ENCODE assay signal across 18 cellular contexts in the genomic region with DNA sequence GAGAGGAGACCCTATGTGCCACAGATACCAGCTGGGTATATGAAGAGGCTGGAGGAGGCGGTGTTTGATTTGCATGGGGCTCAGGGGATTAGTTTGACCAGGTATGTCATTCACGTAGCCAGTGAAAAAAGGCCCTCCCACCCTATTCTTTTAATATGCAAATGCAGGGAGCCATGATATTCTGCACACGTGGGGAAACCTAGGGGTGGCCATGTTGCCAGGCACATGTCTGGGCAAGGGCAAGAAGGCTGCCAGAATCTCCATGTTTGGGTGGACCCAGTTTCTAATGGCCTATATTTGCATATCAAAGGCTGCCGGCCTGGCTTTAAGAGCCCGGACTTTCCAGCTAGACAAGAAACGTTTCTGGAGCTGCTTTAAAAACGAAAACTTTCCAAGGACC.
A peak's percentile ranks its signal among the peaks of the same experiment; 100 is the strongest.
DNase-seq lines count a peak whose midpoint lies in the region; ATAC-seq and TF ChIP-seq lines count a peak whose summit lies in the region.
"Had no signal": no experiment of that assay in that cellular context is flagged by ENCODE, and none has a peak within 500 bp of the region (broad histone marks: within the 10 kb centered on the region; RNA-seq: fewer than 3 reads in every experiment).

No MANE protein-coding gene starts in this region.

- peaks cover 39% of the 10 kb centered on the region for H3K4me1 Mint-ChIP-seq in WTC11
- H3K4me1 Mint-ChIP-seq: CD8-positive, alpha-beta memory T cell had no signal

- peaks cover 18% of the 10 kb centered on the region for H3K36me3 Mint-ChIP-seq in WTC11

- H3K9me3 Mint-ChIP-seq in WTC11 = peaks cover 26% of the 10 kb centered on the region

- TF ChIP-seq CTCF in WTC11 (IDR thresholded peaks at IDR 0.05) = no peak
- TF ChIP-seq CTCF in gastroesophageal sphincter (IDR thresholded peaks at IDR 0.05) = no peak

- H3K27ac Mint-ChIP-seq in WTC11 = peak overlapping the region; percentile 67
- H3K27ac Mint-ChIP-seq: CD8-positive, alpha-beta memory T cell had no signal

- H3K4me3 Mint-ChIP-seq in WTC11 = peak overlapping the region; percentile 3
- H3K4me3 Mint-ChIP-seq: CD8-positive, alpha-beta memory T cell had no signal

- CTCF ChIA-PET in WTC11 (lab: Charles Lee) = no interaction called here

- POLR2A ChIA-PET in WTC11 (lab: Charles Lee) = interaction anchor here (0.5 to 1.5 kb wide), 4 partner anchors 10 to 264 kb away, joined by 3 to 6 read pairs (median 4); a partner anchor contains a TSS

- WGBS in gastroesophageal sphincter (ENCODE audit: low coverage in 1 of 2), 2 donors = 85 to 90% methylated on average over 5 to 7 of the region's 7 CpGs

- H3K27me3 Mint-ChIP-seq in WTC11 (ENCODE audit: low read depth) = no peaks in the 10 kb centered on the region

- no peak for TF ChIP-seq POLR2A in gastroesophageal sphincter (IDR thresholded peaks at IDR 0.05)

- ATAC-seq in WTC11 (peak; percentile 82), gastroesophageal sphincter (no peak)
- ATAC-seq: A549, PC-3 had no signal

- H3K27me3 ChIP-seq in iPS-20b (ENCODE audit: insufficient read depth, low read length) = no peaks in the 10 kb centered on the region
- H3K27me3 ChIP-seq in gastroesophageal sphincter = no peaks in the 10 kb centered on the region
- H3K27me3 ChIP-seq: BLaER1 treated with 17β-estradiol and CSF1 and Interleukin-3, amounts not matched to agents 10 nM and 100 nM; SJSA1 had no signal

- H3K9ac ChIP-seq in iPS-20b (ENCODE audit: low read depth, low read length) = peak overlapping the region; percentile 51; the same call in 1 of the 2 replicates
- H3K9ac ChIP-seq: BLaER1 treated with 17β-estradiol and CSF1 and Interleukin-3, amounts not matched to agents 10 nM and 100 nM; KMS-11 had no signal

- no peak for TF ChIP-seq EP300 in gastroesophageal sphincter (IDR thresholded peaks at IDR 0.05)

- H3K36me3 ChIP-seq in iPS-20b (ENCODE audit: insufficient read depth, low read depth, low read length) (no peaks in the 10 kb centered on the region), gastroesophageal sphincter (no peaks in the 10 kb centered on the region)
- H3K36me3 ChIP-seq: BLaER1 treated with 17β-estradiol and CSF1 and Interleukin-3, amounts not matched to agents 10 nM and 100 nM; SJSA1 had no signal

- DNase-seq in NCI-H748 (lab: John Stamatoyannopoulos, UW; ENCODE audit: unreplicated experiment) (peak; percentile 34), NCI-H748 treated with DMSO at 0.1 percent for 48 hours (lab: John Stamatoyannopoulos, UW) (no peak), WTC11 (ENCODE audit: low spot score) (peak; percentile 44), epidermal melanocyte (ENCODE audit: insufficient read length, low spot score) (no peak), DMS153 (lab: John Stamatoyannopoulos, UW) (no peak)
- no peak for DNase-seq in activated naive CD4-positive, alpha-beta T cell treated with Interleukin-2 at 50 U/mL for 16 hours
- DNase-seq: CD8-positive, alpha-beta memory T cell; NCI-H1048; NCI-H1436 treated with DMSO at 0.1 percent for 48 hours; NCI-H2227 treated with DMSO at 0.1 percent for 48 hours; NCI-H774; PC-3 had no signal

- peak overlapping the region; percentile 23 for H3K27ac ChIP-seq in iPS-20b (ENCODE audit: low read length)
- no peak overlapping the region for H3K27ac ChIP-seq in gastroesophageal sphincter
- H3K27ac ChIP-seq: A549; BLaER1 treated with 17β-estradiol and CSF1 and Interleukin-3, amounts not matched to agents 10 nM and 100 nM; KMS-11; SJSA1 had no signal

- peak overlapping the region; percentile 28; the same call in 1 of the 2 replicates for H3K4me3 ChIP-seq in iPS-20b (ENCODE audit: low read length)
- no peak overlapping the region for H3K4me3 ChIP-seq in gastroesophageal sphincter
- H3K4me3 ChIP-seq: A549; BLaER1 treated with 17β-estradiol and CSF1 and Interleukin-3, amounts not matched to agents 10 nM and 100 nM; SJSA1 had no signal

- H3K4me1 ChIP-seq in iPS-20b (ENCODE audit: insufficient read depth, low read length) (peaks cover 4% of the 10 kb centered on the region; the same call in 1 of the 2 replicates), gastroesophageal sphincter (no peaks in the 10 kb centered on the region)
- H3K4me1 ChIP-seq: SJSA1 had no signal

- H3K9me3 ChIP-seq in iPS-20b (ENCODE audit: insufficient read depth, low read depth, low read length) (no peaks in the 10 kb centered on the region), gastroesophageal sphincter (no peaks in the 10 kb centered on the region)
- H3K9me3 ChIP-seq: A549, SJSA1 had no signal

TF ChIP-seq in WTC11, 78 proteins besides CTCF, POLR2A, EP300 and RAD21 (continues in another document):
- TF ChIP-seq, protein P1, sequence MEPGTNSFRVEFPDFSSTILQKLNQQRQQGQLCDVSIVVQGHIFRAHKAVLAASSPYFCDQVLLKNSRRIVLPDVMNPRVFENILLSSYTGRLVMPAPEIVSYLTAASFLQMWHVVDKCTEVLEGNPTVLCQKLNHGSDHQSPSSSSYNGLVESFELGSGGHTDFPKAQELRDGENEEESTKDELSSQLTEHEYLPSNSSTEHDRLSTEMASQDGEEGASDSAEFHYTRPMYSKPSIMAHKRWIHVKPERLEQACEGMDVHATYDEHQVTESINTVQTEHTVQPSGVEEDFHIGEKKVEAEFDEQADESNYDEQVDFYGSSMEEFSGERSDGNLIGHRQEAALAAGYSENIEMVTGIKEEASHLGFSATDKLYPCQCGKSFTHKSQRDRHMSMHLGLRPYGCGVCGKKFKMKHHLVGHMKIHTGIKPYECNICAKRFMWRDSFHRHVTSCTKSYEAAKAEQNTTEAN (CRISPR knock-in tag; IDR thresholded peaks at IDR 0.05) = no peak
- no peak for TF ChIP-seq SMAD4 (CRISPR knock-in tag; IDR thresholded peaks at IDR 0.05)
- TF ChIP-seq, protein P2, sequence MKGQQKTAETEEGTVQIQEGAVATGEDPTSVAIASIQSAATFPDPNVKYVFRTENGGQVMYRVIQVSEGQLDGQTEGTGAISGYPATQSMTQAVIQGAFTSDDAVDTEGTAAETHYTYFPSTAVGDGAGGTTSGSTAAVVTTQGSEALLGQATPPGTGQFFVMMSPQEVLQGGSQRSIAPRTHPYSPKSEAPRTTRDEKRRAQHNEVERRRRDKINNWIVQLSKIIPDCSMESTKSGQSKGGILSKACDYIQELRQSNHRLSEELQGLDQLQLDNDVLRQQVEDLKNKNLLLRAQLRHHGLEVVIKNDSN (CRISPR knock-in tag; IDR thresholded peaks at IDR 0.05) = peak; percentile 41; the same call in 1 of the 2 replicates
- TF ChIP-seq RELA (CRISPR knock-in tag; IDR thresholded peaks at IDR 0.05; ENCODE audit: borderline replicate concordance) = no peak
- TF ChIP-seq, protein P3, sequence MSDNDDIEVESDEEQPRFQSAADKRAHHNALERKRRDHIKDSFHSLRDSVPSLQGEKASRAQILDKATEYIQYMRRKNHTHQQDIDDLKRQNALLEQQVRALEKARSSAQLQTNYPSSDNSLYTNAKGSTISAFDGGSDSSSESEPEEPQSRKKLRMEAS (CRISPR knock-in tag; IDR thresholded peaks at IDR 0.05) = peak; percentile 78
- TF ChIP-seq, protein P4, sequence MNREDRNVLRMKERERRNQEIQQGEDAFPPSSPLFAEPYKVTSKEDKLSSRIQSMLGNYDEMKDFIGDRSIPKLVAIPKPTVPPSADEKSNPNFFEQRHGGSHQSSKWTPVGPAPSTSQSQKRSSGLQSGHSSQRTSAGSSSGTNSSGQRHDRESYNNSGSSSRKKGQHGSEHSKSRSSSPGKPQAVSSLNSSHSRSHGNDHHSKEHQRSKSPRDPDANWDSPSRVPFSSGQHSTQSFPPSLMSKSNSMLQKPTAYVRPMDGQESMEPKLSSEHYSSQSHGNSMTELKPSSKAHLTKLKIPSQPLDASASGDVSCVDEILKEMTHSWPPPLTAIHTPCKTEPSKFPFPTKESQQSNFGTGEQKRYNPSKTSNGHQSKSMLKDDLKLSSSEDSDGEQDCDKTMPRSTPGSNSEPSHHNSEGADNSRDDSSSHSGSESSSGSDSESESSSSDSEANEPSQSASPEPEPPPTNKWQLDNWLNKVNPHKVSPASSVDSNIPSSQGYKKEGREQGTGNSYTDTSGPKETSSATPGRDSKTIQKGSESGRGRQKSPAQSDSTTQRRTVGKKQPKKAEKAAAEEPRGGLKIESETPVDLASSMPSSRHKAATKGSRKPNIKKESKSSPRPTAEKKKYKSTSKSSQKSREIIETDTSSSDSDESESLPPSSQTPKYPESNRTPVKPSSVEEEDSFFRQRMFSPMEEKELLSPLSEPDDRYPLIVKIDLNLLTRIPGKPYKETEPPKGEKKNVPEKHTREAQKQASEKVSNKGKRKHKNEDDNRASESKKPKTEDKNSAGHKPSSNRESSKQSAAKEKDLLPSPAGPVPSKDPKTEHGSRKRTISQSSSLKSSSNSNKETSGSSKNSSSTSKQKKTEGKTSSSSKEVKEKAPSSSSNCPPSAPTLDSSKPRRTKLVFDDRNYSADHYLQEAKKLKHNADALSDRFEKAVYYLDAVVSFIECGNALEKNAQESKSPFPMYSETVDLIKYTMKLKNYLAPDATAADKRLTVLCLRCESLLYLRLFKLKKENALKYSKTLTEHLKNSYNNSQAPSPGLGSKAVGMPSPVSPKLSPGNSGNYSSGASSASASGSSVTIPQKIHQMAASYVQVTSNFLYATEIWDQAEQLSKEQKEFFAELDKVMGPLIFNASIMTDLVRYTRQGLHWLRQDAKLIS (CRISPR knock-in tag; IDR thresholded peaks at IDR 0.05; ENCODE audit: borderline replicate concordance) = 0 out of 2 replicates have a peak, but pooled peaks have one; percentile 3
- TF ChIP-seq TEAD1 (CRISPR knock-in tag; IDR thresholded peaks at IDR 0.05) = 0 out of 2 replicates have a peak, but pooled peaks have one; percentile 19
- TF ChIP-seq NFYB (CRISPR knock-in tag; conservative IDR thresholded peaks at IDR 0.05; ENCODE audit: low read depth) = no peak
- TF ChIP-seq, protein P5, sequence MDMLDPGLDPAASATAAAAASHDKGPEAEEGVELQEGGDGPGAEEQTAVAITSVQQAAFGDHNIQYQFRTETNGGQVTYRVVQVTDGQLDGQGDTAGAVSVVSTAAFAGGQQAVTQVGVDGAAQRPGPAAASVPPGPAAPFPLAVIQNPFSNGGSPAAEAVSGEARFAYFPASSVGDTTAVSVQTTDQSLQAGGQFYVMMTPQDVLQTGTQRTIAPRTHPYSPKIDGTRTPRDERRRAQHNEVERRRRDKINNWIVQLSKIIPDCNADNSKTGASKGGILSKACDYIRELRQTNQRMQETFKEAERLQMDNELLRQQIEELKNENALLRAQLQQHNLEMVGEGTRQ (CRISPR knock-in tag; IDR thresholded peaks at IDR 0.05) = 0 out of 2 replicates have a peak, but pooled peaks have one; percentile 32
- TF ChIP-seq, protein P6, sequence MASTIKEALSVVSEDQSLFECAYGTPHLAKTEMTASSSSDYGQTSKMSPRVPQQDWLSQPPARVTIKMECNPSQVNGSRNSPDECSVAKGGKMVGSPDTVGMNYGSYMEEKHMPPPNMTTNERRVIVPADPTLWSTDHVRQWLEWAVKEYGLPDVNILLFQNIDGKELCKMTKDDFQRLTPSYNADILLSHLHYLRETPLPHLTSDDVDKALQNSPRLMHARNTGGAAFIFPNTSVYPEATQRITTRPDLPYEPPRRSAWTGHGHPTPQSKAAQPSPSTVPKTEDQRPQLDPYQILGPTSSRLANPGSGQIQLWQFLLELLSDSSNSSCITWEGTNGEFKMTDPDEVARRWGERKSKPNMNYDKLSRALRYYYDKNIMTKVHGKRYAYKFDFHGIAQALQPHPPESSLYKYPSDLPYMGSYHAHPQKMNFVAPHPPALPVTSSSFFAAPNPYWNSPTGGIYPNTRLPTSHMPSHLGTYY (CRISPR knock-in tag; IDR thresholded peaks at IDR 0.05) = no peak
- TF ChIP-seq ZNF232 (CRISPR knock-in tag; IDR thresholded peaks at IDR 0.05) = no peak

Comparison
In these comparisons a context has a peak if more than half of its experiments do, and no peak if none do; other contexts are left out.
1. DNase-seq: peak in NCI-H748 (single experiment) and WTC11 (single experiment); none in NCI-H748 treated with DMSO at 0.1 percent for 48 hours (single experiment), epidermal melanocyte (single experiment), DMS153 (single experiment) and activated naive CD4-positive, alpha-beta T cell treated with Interleukin-2 at 50 U/mL for 16 hours (single experiment).